ENCODE assay signal across 8 cellular contexts in the genomic region with DNA sequence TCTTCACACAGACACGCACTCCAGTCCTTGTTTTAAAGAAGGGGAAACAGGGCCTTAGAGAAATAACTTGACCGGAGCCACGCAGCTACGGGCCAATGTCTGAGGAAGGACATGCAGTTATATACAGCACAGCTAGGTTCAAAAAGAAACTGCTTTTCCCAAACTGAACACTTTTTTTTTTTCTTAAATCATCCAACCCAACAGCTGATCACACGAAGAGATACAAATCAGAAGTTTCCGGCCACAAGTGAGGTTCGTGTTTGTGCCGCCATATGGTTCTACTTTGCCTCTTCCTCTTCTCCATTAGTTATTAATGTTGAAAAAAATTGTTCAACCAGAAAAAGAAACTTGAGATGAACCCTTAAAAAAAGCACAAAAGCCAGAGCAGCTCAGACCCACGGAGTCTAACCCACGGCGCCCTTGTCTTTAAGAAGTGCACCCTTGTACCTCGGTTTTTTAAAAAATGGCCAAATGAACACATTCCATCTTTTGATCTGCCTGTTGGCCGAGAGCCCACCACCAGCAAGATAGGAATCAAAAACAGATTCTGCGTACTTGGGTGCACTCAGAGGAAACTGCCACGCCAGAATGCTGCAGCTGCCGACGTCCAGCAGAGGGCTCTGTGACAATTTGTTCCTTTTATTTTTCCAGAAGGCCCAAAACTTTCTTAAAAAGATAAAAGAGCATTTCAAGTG.
DNase-seq lines count a peak whose midpoint lies in the region; ATAC-seq and TF ChIP-seq lines count a peak whose summit lies in the region.

No MANE protein-coding gene starts in this region.

- peaks cover 9% of the 10 kb centered on the region; the same call in 1 of the 3 replicates for H3K36me3 Mint-ChIP-seq in GM23338 (ENCODE audit: low read depth)
- H3K36me3 Mint-ChIP-seq in natural killer cell: no peaks in the 10 kb centered on the region
- peaks cover 11% of the 10 kb centered on the region for H3K36me3 Mint-ChIP-seq in stimulated activated naive CD8-positive, alpha-beta T cell treated with anti-CD3 and anti-CD28 coated beads, Interleukin-15, Interleukin-2, amounts not matched to agents 100 ng/mL and 50 ng/mL, for 24 hours (ENCODE audit: low read depth)

- H3K27ac Mint-ChIP-seq in GM23338 (peak overlapping the region; percentile 18; the same call in 1 of the 2 replicates), natural killer cell (peak overlapping the region; percentile 94 to 96)
- peak overlapping the region; percentile 92 for H3K27ac Mint-ChIP-seq in stimulated activated naive CD8-positive, alpha-beta T cell treated with anti-CD3 and anti-CD28 coated beads, Interleukin-15, Interleukin-2, amounts not matched to agents 100 ng/mL and 50 ng/mL, for 24 hours

- H3F3A ChIP-seq in DOHH2 (ENCODE audit: control insufficient read depth, insufficient read depth) (peaks cover 17% of the 10 kb centered on the region), GM23338 (replicated peaks; ENCODE audit: low read depth) (0 out of 2 replicates have a peak, but pooled peaks cover under 1% of the 10 kb centered on the region)

- peak; percentile 17; the same call in 2 of the 3 replicates for ATAC-seq in GM23338
- peak; percentile 74 to 85 (median 81) for ATAC-seq in natural killer cell
- no peak for ATAC-seq in GM21576 (IDR thresholded peaks at IDR 0.05; ENCODE audit: unreplicated experiment)

- DNase-seq in GM23338 (ENCODE audit: low spot score) (peak; percentile 55), NCI-H2171 (lab: John Stamatoyannopoulos, UW) (peak; percentile 69), epithelial cell of esophagus (ENCODE audit: low read depth) (peak; percentile 44), natural killer cell (peak; percentile 45)
- peak; percentile 60 for DNase-seq in activated CD8-positive, alpha-beta memory T cell treated with anti-CD3 and anti-CD28 coated beads, Interleukin-2, amount 50 U/mL, for 4 hours

- H3K9me3 Mint-ChIP-seq in GM23338 (no peaks in the 10 kb centered on the region), natural killer cell (no peaks in the 10 kb centered on the region)
- H3K9me3 Mint-ChIP-seq in stimulated activated naive CD8-positive, alpha-beta T cell treated with anti-CD3 and anti-CD28 coated beads, Interleukin-15, Interleukin-2, amounts not matched to agents 100 ng/mL and 50 ng/mL, for 24 hours: no peaks in the 10 kb centered on the region

- intact Hi-C loops in natural killer cell (cut with micrococcal nuclease): loop anchor here (1.0 to 5.0 kb wide), 5 partner anchors 71 to 262 kb away; a partner anchor contains a TSS

- H4K20me1 ChIP-seq in DOHH2 (ENCODE audit: control insufficient read depth, insufficient read depth, low read depth, low read length) (peaks cover 14% of the 10 kb centered on the region; the same call in 1 of the 2 replicates), GM23338 (replicated peaks; ENCODE audit: insufficient read depth) (peaks cover 56% of the 10 kb centered on the region)

- H3K4me2 ChIP-seq in DOHH2 (ENCODE audit: low read length): peak overlapping the region; percentile 87
- H3K4me2 ChIP-seq in GM23338: no peak overlapping the region

- H3K79me2 ChIP-seq in DOHH2 (ENCODE audit: control insufficient read depth, low read length): peaks cover 78% of the 10 kb centered on the region
- H3K79me2 ChIP-seq in GM23338 (replicated peaks; ENCODE audit: insufficient read depth): peaks cover 96% of the 10 kb centered on the region

- H3K4me3 Mint-ChIP-seq in GM23338: no peak overlapping the region
- H3K4me3 Mint-ChIP-seq in natural killer cell: peak overlapping the region; percentile 90
- peak overlapping the region; percentile 70 for H3K4me3 Mint-ChIP-seq in stimulated activated naive CD8-positive, alpha-beta T cell treated with anti-CD3 and anti-CD28 coated beads, Interleukin-15, Interleukin-2, amounts not matched to agents 100 ng/mL and 50 ng/mL, for 24 hours

- H3K4me3 ChIP-seq in DOHH2 (ENCODE audit: low read length) (peak overlapping the region; percentile 62), GM23338 (no peak overlapping the region), epithelial cell of esophagus (ENCODE audit: low read length) (no peak overlapping the region)

- H3K4me1 ChIP-seq in DOHH2 (ENCODE audit: control insufficient read depth, low read length) (peaks cover 61% of the 10 kb centered on the region), GM23338 (ENCODE audit: insufficient read depth) (peaks cover 8% of the 10 kb centered on the region; the same call in 1 of the 2 replicates)

- H2AFZ ChIP-seq in GM23338: no peak overlapping the region

- no peaks in the 10 kb centered on the region for H3K36me3 ChIP-seq in DOHH2 (ENCODE audit: control insufficient read depth, low read length)
- no peaks in the 10 kb centered on the region for H3K36me3 ChIP-seq in GM23338 (ENCODE audit: insufficient read depth)

- peak; percentile 97 for TF ChIP-seq CTCF in DOHH2 (IDR thresholded peaks at IDR 0.05; ENCODE audit: low read depth, low read length, poor library complexity, severe bottlenecking)
- peak; percentile 69 to 84 for TF ChIP-seq CTCF in GM23338 (conservative IDR thresholded peaks at IDR 0.05; ENCODE audit: low read depth in 2 of 2)
- TF ChIP-seq CTCF in epithelial cell of esophagus (IDR thresholded peaks at IDR 0.05; ENCODE audit: insufficient read depth, low read depth, low read length, missing control alignments): peak; percentile 85
- peak; percentile 82 for TF ChIP-seq CTCF in natural killer cell (IDR thresholded peaks at IDR 0.05)

- H3K4me1 Mint-ChIP-seq in GM23338 (peaks cover 28% of the 10 kb centered on the region), natural killer cell (peaks cover 64 to 83% of the 10 kb centered on the region in 2 donors)
- peaks cover 84% of the 10 kb centered on the region for H3K4me1 Mint-ChIP-seq in stimulated activated naive CD8-positive, alpha-beta T cell treated with anti-CD3 and anti-CD28 coated beads, Interleukin-15, Interleukin-2, amounts not matched to agents 100 ng/mL and 50 ng/mL, for 24 hours (ENCODE audit: low read depth)

- H3K27me3 ChIP-seq in DOHH2 (ENCODE audit: control insufficient read depth, low read length): no peaks in the 10 kb centered on the region
- H3K27me3 ChIP-seq in GM23338 (ENCODE audit: insufficient read depth): no peaks in the 10 kb centered on the region

- H3K27me3 Mint-ChIP-seq in GM23338 (ENCODE audit: insufficient read depth, low read depth, poor library complexity) (peaks cover 19% of the 10 kb centered on the region), natural killer cell (ENCODE audit: low read depth in 2 of 2) (no peaks in the 10 kb centered on the region)
- no peaks in the 10 kb centered on the region for H3K27me3 Mint-ChIP-seq in stimulated activated naive CD8-positive, alpha-beta T cell treated with anti-CD3 and anti-CD28 coated beads, Interleukin-15, Interleukin-2, amounts not matched to agents 100 ng/mL and 50 ng/mL, for 24 hours

- H3K9me3 ChIP-seq in DOHH2 (ENCODE audit: control insufficient read depth, insufficient read depth, low read length): no peaks in the 10 kb centered on the region

- H3K27ac ChIP-seq in DOHH2 (ENCODE audit: low read depth, low read length): peak overlapping the region; percentile 88
- H3K27ac ChIP-seq in GM23338 (ENCODE audit: low read depth): no peak overlapping the region

- no peaks in the 10 kb centered on the region for H3K9me2 ChIP-seq in DOHH2 (replicated peaks; ENCODE audit: control insufficient read depth, low read length)
- H3K9me2 ChIP-seq in GM23338 (ENCODE audit: insufficient read depth): no peaks in the 10 kb centered on the region

TF ChIP-seq in GM23338, 12 proteins besides CTCF, POLR2A, EP300 and RAD21:
- TF ChIP-seq POLR2AphosphoS5 (IDR thresholded peaks at IDR 0.05; ENCODE audit: low read depth) (no peak), CREB1 (CRISPR knock-in tag; IDR thresholded peaks at IDR 0.05; ENCODE audit: low read depth) (no peak), ZNF331 (CRISPR knock-in tag; IDR thresholded peaks at IDR 0.05; ENCODE audit: low read depth) (no peak), STAT1 (IDR thresholded peaks at IDR 0.05; ENCODE audit: unreplicated experiment) (no peak), JUNB (IDR thresholded peaks at IDR 0.05; ENCODE audit: unreplicated experiment) (no peak), NANOG (IDR thresholded peaks at IDR 0.05; ENCODE audit: borderline replicate concordance) (no peak)
- TF ChIP-seq, protein P1, sequence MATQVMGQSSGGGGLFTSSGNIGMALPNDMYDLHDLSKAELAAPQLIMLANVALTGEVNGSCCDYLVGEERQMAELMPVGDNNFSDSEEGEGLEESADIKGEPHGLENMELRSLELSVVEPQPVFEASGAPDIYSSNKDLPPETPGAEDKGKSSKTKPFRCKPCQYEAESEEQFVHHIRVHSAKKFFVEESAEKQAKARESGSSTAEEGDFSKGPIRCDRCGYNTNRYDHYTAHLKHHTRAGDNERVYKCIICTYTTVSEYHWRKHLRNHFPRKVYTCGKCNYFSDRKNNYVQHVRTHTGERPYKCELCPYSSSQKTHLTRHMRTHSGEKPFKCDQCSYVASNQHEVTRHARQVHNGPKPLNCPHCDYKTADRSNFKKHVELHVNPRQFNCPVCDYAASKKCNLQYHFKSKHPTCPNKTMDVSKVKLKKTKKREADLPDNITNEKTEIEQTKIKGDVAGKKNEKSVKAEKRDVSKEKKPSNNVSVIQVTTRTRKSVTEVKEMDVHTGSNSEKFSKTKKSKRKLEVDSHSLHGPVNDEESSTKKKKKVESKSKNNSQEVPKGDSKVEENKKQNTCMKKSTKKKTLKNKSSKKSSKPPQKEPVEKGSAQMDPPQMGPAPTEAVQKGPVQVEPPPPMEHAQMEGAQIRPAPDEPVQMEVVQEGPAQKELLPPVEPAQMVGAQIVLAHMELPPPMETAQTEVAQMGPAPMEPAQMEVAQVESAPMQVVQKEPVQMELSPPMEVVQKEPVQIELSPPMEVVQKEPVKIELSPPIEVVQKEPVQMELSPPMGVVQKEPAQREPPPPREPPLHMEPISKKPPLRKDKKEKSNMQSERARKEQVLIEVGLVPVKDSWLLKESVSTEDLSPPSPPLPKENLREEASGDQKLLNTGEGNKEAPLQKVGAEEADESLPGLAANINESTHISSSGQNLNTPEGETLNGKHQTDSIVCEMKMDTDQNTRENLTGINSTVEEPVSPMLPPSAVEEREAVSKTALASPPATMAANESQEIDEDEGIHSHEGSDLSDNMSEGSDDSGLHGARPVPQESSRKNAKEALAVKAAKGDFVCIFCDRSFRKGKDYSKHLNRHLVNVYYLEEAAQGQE (IDR thresholded peaks at IDR 0.05; ENCODE audit: unreplicated experiment): no peak
- TF ChIP-seq, protein P2, sequence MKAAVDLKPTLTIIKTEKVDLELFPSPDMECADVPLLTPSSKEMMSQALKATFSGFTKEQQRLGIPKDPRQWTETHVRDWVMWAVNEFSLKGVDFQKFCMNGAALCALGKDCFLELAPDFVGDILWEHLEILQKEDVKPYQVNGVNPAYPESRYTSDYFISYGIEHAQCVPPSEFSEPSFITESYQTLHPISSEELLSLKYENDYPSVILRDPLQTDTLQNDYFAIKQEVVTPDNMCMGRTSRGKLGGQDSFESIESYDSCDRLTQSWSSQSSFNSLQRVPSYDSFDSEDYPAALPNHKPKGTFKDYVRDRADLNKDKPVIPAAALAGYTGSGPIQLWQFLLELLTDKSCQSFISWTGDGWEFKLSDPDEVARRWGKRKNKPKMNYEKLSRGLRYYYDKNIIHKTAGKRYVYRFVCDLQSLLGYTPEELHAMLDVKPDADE (IDR thresholded peaks at IDR 0.05): no peak
TF ChIP-seq in GM23338: peak in this region for 0.

Comparison
In these comparisons a context has a peak if more than half of its experiments do, and no peak if none do; other contexts are left out.
1. H3K27ac Mint-ChIP-seq: peak in every context shown above with its lines; median percentile 95 in natural killer cell; 92 in stimulated activated naive CD8-positive, alpha-beta T cell treated with anti-CD3 and anti-CD28 coated beads, Interleukin-15, Interleukin-2, amounts not matched to agents 100 ng/mL and 50 ng/mL, for 24 hours; 18 in GM23338.